10 cellular contexts compared by ENCODE assay signal in genomic region chr19:13079542-13079986, GRCh38. TPM values are rescaled to one million over a fixed set of nuclear protein-coding genes. Genes with fewer than 3 reads are reported as not detected.
A peak's percentile ranks its signal among the peaks of the same experiment; 100 is the strongest.
DNase-seq lines count a peak whose midpoint lies in the region; ATAC-seq and TF ChIP-seq lines count a peak whose summit lies in the region.
"Had no signal": no experiment of that assay in that cellular context is flagged by ENCODE, and none has a peak within 500 bp of the region (broad histone marks: within the 10 kb centered on the region; RNA-seq: fewer than 3 reads in every experiment).

No MANE protein-coding gene starts in this region.

- peaks cover 21 to 48% (median 46%) of the 10 kb centered on the region in 10 experiments for H3K4me1 ChIP-seq in BLaER1 treated with 17β-estradiol and CSF1 and Interleukin-3, amounts not matched to agents 10 nM and 100 nM
- H3K4me1 ChIP-seq in endodermal cell (ENCODE audit: control insufficient read depth, insufficient read depth, low read length) (peaks cover 10% of the 10 kb centered on the region), body of pancreas (peaks cover 8% of the 10 kb centered on the region)

- peak overlapping the region in 2 of 11 experiments; percentile 3 to 6; a peak in 1 of 22 replicates for H3K27ac ChIP-seq in BLaER1 treated with 17β-estradiol and CSF1 and Interleukin-3, amounts not matched to agents 10 nM and 100 nM
- H3K27ac ChIP-seq in endodermal cell (ENCODE audit: low read depth, low read length) (no peak overlapping the region), body of pancreas (no peak overlapping the region)

- no peak overlapping the region for H3K4me3 Mint-ChIP-seq in endodermal cell
- no peak overlapping the region for H3K4me3 Mint-ChIP-seq in activated T-helper 1 cell treated with anti-CD3 and anti-CD28 coated beads, Interleukin-12 subunit alpha, Interleukin-12 subunit beta, Interleukin-2, Interleukin-4 antibody, amounts not matched to agents 30 ng/mL and 10 ng/mL and 1 ng/mL, durations not matched to agents 14 hours and 24 hours and 36 hours
- H3K4me3 Mint-ChIP-seq: effector memory CD8-positive, alpha-beta T cell had no signal

- DNase-seq in NCI-H2171 (lab: John Stamatoyannopoulos, UW) = peak; percentile 68
- DNase-seq in endodermal cell = peak; percentile 50
- DNase-seq in omental fat pad (ENCODE audit: low spot score) = no peak
- DNase-seq in lower leg skin (ENCODE audit: low spot score in 2 of 2) = no peak
- no peak for DNase-seq in body of pancreas
- DNase-seq in activated T-helper 1 cell treated with anti-CD3 and anti-CD28 coated beads, Interleukin-12 subunit alpha, Interleukin-12 subunit beta, Interleukin-2, Interleukin-4 antibody, amounts not matched to agents 30 ng/mL and 10 ng/mL and 1 ng/mL, durations not matched to agents 14 hours and 24 hours and 36 hours (ENCODE audit: low spot score) = no peak
- no peak for DNase-seq in effector CD8-positive, alpha-beta T cell (lab: John Stamatoyannopoulos, UW)
- DNase-seq: effector memory CD8-positive, alpha-beta T cell; NCI-H510A had no signal

- WGBS in endodermal cell (ENCODE audit: insufficient coverage in 1 of 2, insufficient read length in 1 of 2), 2 experiments = 88 to 90% methylated on average over 11 to 16 of the region's 16 CpGs
- 21 to 29% methylated on average over 16 of the region's 16 CpGs for WGBS in lower leg skin, 2 donors
- WGBS in body of pancreas, 2 donors = 69 to 95% methylated on average over 11 to 16 of the region's 16 CpGs

- H4K20me1 ChIP-seq in BLaER1 treated with 17β-estradiol and CSF1 and Interleukin-3, amounts not matched to agents 10 nM and 100 nM = peaks cover 0 to 30% (median 9%) of the 10 kb centered on the region in 11 experiments; a peak in 8 of 22 replicates

- TF ChIP-seq CTCF in endodermal cell (conservative IDR thresholded peaks at IDR 0.05) = no peak
- TF ChIP-seq CTCF in omental fat pad (IDR thresholded peaks at IDR 0.05) = no peak
- no peak for TF ChIP-seq CTCF in lower leg skin (IDR thresholded peaks at IDR 0.05)
- no peak for TF ChIP-seq CTCF in body of pancreas (IDR thresholded peaks at IDR 0.05)

- ATAC-seq in omental fat pad (ENCODE audit: low FRiP score) (peak; percentile 26), body of pancreas (no peak)
- ATAC-seq: effector memory CD8-positive, alpha-beta T cell had no signal

- no peaks in the 10 kb centered on the region for H3K9me3 Mint-ChIP-seq in endodermal cell
- H3K9me3 Mint-ChIP-seq in activated T-helper 1 cell treated with anti-CD3 and anti-CD28 coated beads, Interleukin-12 subunit alpha, Interleukin-12 subunit beta, Interleukin-2, Interleukin-4 antibody, amounts not matched to agents 30 ng/mL and 10 ng/mL and 1 ng/mL, durations not matched to agents 14 hours and 24 hours and 36 hours = no peaks in the 10 kb centered on the region
- H3K9me3 Mint-ChIP-seq: effector memory CD8-positive, alpha-beta T cell had no signal

- no peak overlapping the region for H3K27ac Mint-ChIP-seq in endodermal cell
- no peak overlapping the region for H3K27ac Mint-ChIP-seq in activated T-helper 1 cell treated with anti-CD3 and anti-CD28 coated beads, Interleukin-12 subunit alpha, Interleukin-12 subunit beta, Interleukin-2, Interleukin-4 antibody, amounts not matched to agents 30 ng/mL and 10 ng/mL and 1 ng/mL, durations not matched to agents 14 hours and 24 hours and 36 hours

- TF ChIP-seq POLR2A in lower leg skin (IDR thresholded peaks at IDR 0.05) = no peak
- no peak for TF ChIP-seq POLR2A in body of pancreas (IDR thresholded peaks at IDR 0.05)

- H3K36me3 Mint-ChIP-seq in endodermal cell (ENCODE audit: low read depth) = no peaks in the 10 kb centered on the region
- H3K36me3 Mint-ChIP-seq in activated T-helper 1 cell treated with anti-CD3 and anti-CD28 coated beads, Interleukin-12 subunit alpha, Interleukin-12 subunit beta, Interleukin-2, Interleukin-4 antibody, amounts not matched to agents 30 ng/mL and 10 ng/mL and 1 ng/mL, durations not matched to agents 14 hours and 24 hours and 36 hours (ENCODE audit: low read depth) = no peaks in the 10 kb centered on the region

- peaks cover 29% of the 10 kb centered on the region for H3K4me1 Mint-ChIP-seq in endodermal cell
- H3K4me1 Mint-ChIP-seq in activated T-helper 1 cell treated with anti-CD3 and anti-CD28 coated beads, Interleukin-12 subunit alpha, Interleukin-12 subunit beta, Interleukin-2, Interleukin-4 antibody, amounts not matched to agents 30 ng/mL and 10 ng/mL and 1 ng/mL, durations not matched to agents 14 hours and 24 hours and 36 hours (ENCODE audit: low read depth) = no peaks in the 10 kb centered on the region

- H3K4me3 ChIP-seq in BLaER1 treated with 17β-estradiol and CSF1 and Interleukin-3, amounts not matched to agents 10 nM and 100 nM = no peak overlapping the region
- H3K4me3 ChIP-seq in endodermal cell (ENCODE audit: low read length) (no peak overlapping the region), lower leg skin (ENCODE audit: low read depth, poor library complexity, severe bottlenecking) (no peak overlapping the region), body of pancreas (no peak overlapping the region)

- peak overlapping the region; percentile 24 to 65 (median 34); a peak in 17 of 22 replicates for H3K4me2 ChIP-seq in BLaER1 treated with 17β-estradiol and CSF1 and Interleukin-3, amounts not matched to agents 10 nM and 100 nM

- H3K9ac ChIP-seq in BLaER1 treated with 17β-estradiol and CSF1 and Interleukin-3, amounts not matched to agents 10 nM and 100 nM = peak overlapping the region in 7 of 11 experiments; percentile 16 to 64 (median 31); a peak in 9 of 22 replicates
- H3K9ac ChIP-seq in endodermal cell (ENCODE audit: extremely low read depth, low read length, poor library complexity, severe bottlenecking) = no peak overlapping the region

- H3K36me3 ChIP-seq in BLaER1 treated with 17β-estradiol and CSF1 and Interleukin-3, amounts not matched to agents 10 nM and 100 nM = peaks cover 0 to 63% (median 36%) of the 10 kb centered on the region in 11 experiments; a peak in 15 of 22 replicates
- no peaks in the 10 kb centered on the region for H3K36me3 ChIP-seq in endodermal cell (ENCODE audit: control insufficient read depth, insufficient read depth, low read length)
- no peaks in the 10 kb centered on the region for H3K36me3 ChIP-seq in body of pancreas (replicated peaks in 1 of 2; ENCODE audit: insufficient read depth in 1 of 2, low read depth in 2 of 2)

- peaks cover 38% of the 10 kb centered on the region for H3K27me3 Mint-ChIP-seq in endodermal cell (ENCODE audit: insufficient read depth)
- H3K27me3 Mint-ChIP-seq in activated T-helper 1 cell treated with anti-CD3 and anti-CD28 coated beads, Interleukin-12 subunit alpha, Interleukin-12 subunit beta, Interleukin-2, Interleukin-4 antibody, amounts not matched to agents 30 ng/mL and 10 ng/mL and 1 ng/mL, durations not matched to agents 14 hours and 24 hours and 36 hours (ENCODE audit: insufficient read depth) = peaks cover 6% of the 10 kb centered on the region

- H3K27me3 ChIP-seq in BLaER1 treated with 17β-estradiol and CSF1 and Interleukin-3, amounts not matched to agents 10 nM and 100 nM = no peaks in the 10 kb centered on the region
- H3K27me3 ChIP-seq in endodermal cell (ENCODE audit: control insufficient read depth, insufficient read depth, low read length, poor library complexity, severe bottlenecking) = no peaks in the 10 kb centered on the region
- H3K27me3 ChIP-seq in body of pancreas = no peaks in the 10 kb centered on the region

- H3K9me3 ChIP-seq in BLaER1 treated with 17β-estradiol and CSF1 and Interleukin-3, amounts not matched to agents 10 nM and 100 nM (replicated peaks in 1 of 11) = no peaks in the 10 kb centered on the region
- H3K9me3 ChIP-seq in endodermal cell (ENCODE audit: control insufficient read depth, low read length) (no peaks in the 10 kb centered on the region), body of pancreas (no peaks in the 10 kb centered on the region)

- intact Hi-C loops in lower leg skin (cut with DNase I; ENCODE audit: low total_unique reads) (no loop called here), body of pancreas (cut with DNase I) (no loop called here)
- intact Hi-C loops in activated T-helper 1 cell treated with anti-CD3 and anti-CD28 coated beads, Interleukin-12 subunit alpha, Interleukin-12 subunit beta, Interleukin-2, Interleukin-4 antibody, amounts not matched to agents 30 ng/mL and 10 ng/mL and 1 ng/mL, durations not matched to agents 14 hours and 24 hours and 36 hours (cut with micrococcal nuclease) = no loop called here

RNA-seq across cellular contexts. Expression of gene LYL1, which starts 23.1 kb away (rescaled TPM):
- total RNA-seq in endodermal cell = 1 to 10 TPM; 1.9 to 2.0 TPM
- polyA plus RNA-seq in endodermal cell (2013, experiment 1 of 2) = 1.00 TPM
- polyA plus RNA-seq in endodermal cell (2013, experiment 2 of 2) = 1.1 TPM
- total RNA-seq in omental fat pad = 10 to 100 TPM in 3 of 4 donors, 1 to 10 TPM in 1; 5.5 to 29.9 (median 20.5) TPM
- 1 to 10 TPM; 4.9 to 8.3 (median 7.0) TPM for total RNA-seq in lower leg skin
- 1 to 10 TPM; 3.4 to 6.9 TPM for total RNA-seq in body of pancreas
- 2.4 and 2.5 TPM in 2 replicates for total RNA-seq in activated T-helper 1 cell treated with anti-CD3 and anti-CD28 coated beads, Interleukin-12 subunit alpha, Interleukin-12 subunit beta, Interleukin-2, Interleukin-4 antibody, amounts not matched to agents 30 ng/mL and 10 ng/mL and 1 ng/mL, durations not matched to agents 14 hours and 24 hours and 36 hours

RNA-seq across cellular contexts. Expression of gene TRMT1, which starts 37.0 kb away (rescaled TPM):
- 10 to 100 TPM; 51.3 to 66.2 TPM for total RNA-seq in endodermal cell
- 37.5 TPM for polyA plus RNA-seq in endodermal cell (2013, experiment 1 of 2)
- 35.3 TPM for polyA plus RNA-seq in endodermal cell (2013, experiment 2 of 2)
- total RNA-seq in omental fat pad = 10 to 100 TPM; 27.0 to 70.5 (median 39.2) TPM
- total RNA-seq in lower leg skin = 10 to 100 TPM; 17.7 to 60.4 (median 32.7) TPM
- total RNA-seq in body of pancreas = 10 to 100 TPM; 21.5 to 36.3 TPM
- 154 and 157 TPM in 2 replicates for total RNA-seq in activated T-helper 1 cell treated with anti-CD3 and anti-CD28 coated beads, Interleukin-12 subunit alpha, Interleukin-12 subunit beta, Interleukin-2, Interleukin-4 antibody, amounts not matched to agents 30 ng/mL and 10 ng/mL and 1 ng/mL, durations not matched to agents 14 hours and 24 hours and 36 hours

RNA-seq across cellular contexts. Expression of gene NACC1, which starts 38.5 kb away (rescaled TPM):
- 100 to 1,000 TPM; 164 to 172 TPM for total RNA-seq in endodermal cell
- 61.1 TPM for polyA plus RNA-seq in endodermal cell (2013, experiment 1 of 2)
- polyA plus RNA-seq in endodermal cell (2013, experiment 2 of 2) = 53.8 TPM
- 10 to 100 TPM; 12.0 to 44.7 (median 23.0) TPM for total RNA-seq in omental fat pad
- 10 to 100 TPM; 21.4 to 46.1 (median 39.8) TPM for total RNA-seq in lower leg skin
- total RNA-seq in body of pancreas = 10 to 100 TPM in 1 of 2 donors, 1 to 10 TPM in 1; 6.0 to 15.5 TPM
- total RNA-seq in activated T-helper 1 cell treated with anti-CD3 and anti-CD28 coated beads, Interleukin-12 subunit alpha, Interleukin-12 subunit beta, Interleukin-2, Interleukin-4 antibody, amounts not matched to agents 30 ng/mL and 10 ng/mL and 1 ng/mL, durations not matched to agents 14 hours and 24 hours and 36 hours = 124 TPM in 2 replicates

Comparison
In these comparisons a context has a peak if more than half of its experiments do, and no peak if none do; other contexts are left out.
1. DNase-seq: peak in NCI-H2171 (single experiment) and endodermal cell (single experiment); none in omental fat pad (single experiment), lower leg skin (0 of 2), body of pancreas (0 of 4), activated T-helper 1 cell treated with anti-CD3 and anti-CD28 coated beads, Interleukin-12 subunit alpha, Interleukin-12 subunit beta, Interleukin-2, Interleukin-4 antibody, amounts not matched to agents 30 ng/mL and 10 ng/mL and 1 ng/mL, durations not matched to agents 14 hours and 24 hours and 36 hours (single experiment) and effector CD8-positive, alpha-beta T cell (single experiment).